8 cellular contexts compared by ENCODE assay signal in genomic region chr10:46255696-46256355, GRCh38. TPM values are rescaled to one million over a fixed set of nuclear protein-coding genes. Genes with fewer than 3 reads are reported as not detected.
DNase-seq lines count a peak whose midpoint lies in the region; ATAC-seq, FAIRE-seq and TF ChIP-seq lines count a peak whose summit lies in the region.

No MANE protein-coding gene starts in this region.

- H3K9me3 ChIP-seq in A549: no peaks in the 10 kb centered on the region

- 34% methylated on average over 11 of the region's 11 CpGs for WGBS in A549 (ENCODE audit: missing lambda C conversion rate)

- TF ChIP-seq RAD21 in A549 (conservative IDR thresholded peaks at IDR 0.05 in 1 of 2, IDR thresholded peaks at IDR 0.05 in 1 of 2): peak; percentile 56 to 68; a peak in 3 of 5 replicates

- peak; percentile 75 to 87 for DNase-seq in A549 (ENCODE audit: low read depth in 1 of 2, low spot score in 1 of 2)
- no peak for DNase-seq in GM12864 (ENCODE audit: low read depth)
- peak; percentile 23 for DNase-seq in NCI-H1092 treated with DMSO at 0.1 percent for 48 hours (lab: John Stamatoyannopoulos, UW)
- DNase-seq in activated CD4-positive, alpha-beta memory T cell treated with anti-CD3 and anti-CD28 coated beads, Interleukin-2, amount 10 ng/mL, durations not matched to agents 7 days and 5 days: peak; percentile 48
- DNase-seq in neural crest cell (ENCODE audit: low read depth, low spot score): peak; percentile 55
- DNase-seq in foreskin melanocyte: no peak
- DNase-seq in mesenteric fat pad (ENCODE audit: low spot score): no peak

- H3K27ac ChIP-seq in A549: peak overlapping the region; percentile 17 to 71; a peak in 5 of 6 replicates

- peaks cover 12% of the 10 kb centered on the region for H3K36me3 Mint-ChIP-seq in activated CD4-positive, alpha-beta memory T cell treated with anti-CD3 and anti-CD28 coated beads, Interleukin-2, amount 10 ng/mL, durations not matched to agents 7 days and 5 days (ENCODE audit: low read depth)
- no peaks in the 10 kb centered on the region for H3K36me3 Mint-ChIP-seq in neural crest cell (ENCODE audit: low read depth)

- TF ChIP-seq POLR2A in A549 (IDR thresholded peaks at IDR 0.05; ENCODE audit: low read length): no peak

- CTCF ChIA-PET in A549 (lab: Yijun Ruan, JAX): interaction anchor here (1.0 to 6.2 kb wide), 6 partner anchors 9 to 28 kb away, joined by 3 to 31 read pairs (median 6); no protein-coding TSS in a partner anchor
- CTCF ChIA-PET in activated CD4-positive, alpha-beta memory T cell treated with anti-CD3 and anti-CD28 coated beads, Interleukin-2, amount 10 ng/mL, durations not matched to agents 7 days and 5 days (lab: Charles Lee): interaction anchor here (0.6 to 1.4 kb wide), 3 partner anchors 10 to 13 kb away, joined by 3 read pairs; no protein-coding TSS in a partner anchor

- H3K9me3 Mint-ChIP-seq in activated CD4-positive, alpha-beta memory T cell treated with anti-CD3 and anti-CD28 coated beads, Interleukin-2, amount 10 ng/mL, durations not matched to agents 7 days and 5 days: no peaks in the 10 kb centered on the region
- H3K9me3 Mint-ChIP-seq in neural crest cell: no peaks in the 10 kb centered on the region

- H3K4me3 ChIP-seq in A549 (no peak overlapping the region), GM12864 (ENCODE audit: low read depth, low read length) (no peak overlapping the region)

- no peak for FAIRE-seq in A549 (lab: Jason Lieb, UNC)

- peak; percentile 96 to 98 for ATAC-seq in A549
- ATAC-seq in esophagus mucosa: peak; percentile 71

- no peak overlapping the region for H3K27ac Mint-ChIP-seq in activated CD4-positive, alpha-beta memory T cell treated with anti-CD3 and anti-CD28 coated beads, Interleukin-2, amount 10 ng/mL, durations not matched to agents 7 days and 5 days
- H3K27ac Mint-ChIP-seq in neural crest cell (ENCODE audit: unreplicated experiment): no peak overlapping the region

- H3K4me1 ChIP-seq in A549: peaks cover 5% of the 10 kb centered on the region

- POLR2A ChIA-PET in A549 (lab: Yijun Ruan, JAX): no interaction called here
- POLR2A ChIA-PET in activated CD4-positive, alpha-beta memory T cell treated with anti-CD3 and anti-CD28 coated beads, Interleukin-2, amount 10 ng/mL, durations not matched to agents 7 days and 5 days (lab: Charles Lee): no interaction called here

- H3K4me1 Mint-ChIP-seq in activated CD4-positive, alpha-beta memory T cell treated with anti-CD3 and anti-CD28 coated beads, Interleukin-2, amount 10 ng/mL, durations not matched to agents 7 days and 5 days: no peaks in the 10 kb centered on the region
- H3K4me1 Mint-ChIP-seq in neural crest cell: peaks cover 3% of the 10 kb centered on the region

- H3K27me3 Mint-ChIP-seq in activated CD4-positive, alpha-beta memory T cell treated with anti-CD3 and anti-CD28 coated beads, Interleukin-2, amount 10 ng/mL, durations not matched to agents 7 days and 5 days: no peaks in the 10 kb centered on the region
- H3K27me3 Mint-ChIP-seq in neural crest cell (ENCODE audit: low read depth): no peaks in the 10 kb centered on the region

- H3K4me2 ChIP-seq in A549: peak overlapping the region; percentile 30

- TF ChIP-seq CTCF in A549 (IDR thresholded peaks at IDR 0.05): peak; percentile 70
- peak; percentile 62 for TF ChIP-seq CTCF in GM12864 (IDR thresholded peaks at IDR 0.05; ENCODE audit: low read depth, low read length, missing control alignments)
- peak; percentile 60 for TF ChIP-seq CTCF in neural crest cell (conservative IDR thresholded peaks at IDR 0.05)

- no peak overlapping the region for H3K4me3 Mint-ChIP-seq in activated CD4-positive, alpha-beta memory T cell treated with anti-CD3 and anti-CD28 coated beads, Interleukin-2, amount 10 ng/mL, durations not matched to agents 7 days and 5 days
- no peak overlapping the region for H3K4me3 Mint-ChIP-seq in neural crest cell

- TF ChIP-seq EP300 in A549 (IDR thresholded peaks at IDR 0.05): no peak

TF ChIP-seq in A549, 52 proteins besides CTCF, POLR2A, EP300 and RAD21:
- TF ChIP-seq ZC3H11A (IDR thresholded peaks at IDR 0.05): no peak
- no peak for TF ChIP-seq RNF2 (IDR thresholded peaks at IDR 0.05; ENCODE audit: borderline replicate concordance, low read depth)
- no peak for TF ChIP-seq NFE2L2 (conservative IDR thresholded peaks at IDR 0.05; ENCODE audit: low read length)
- peak; percentile 60 for TF ChIP-seq SMC3 (IDR thresholded peaks at IDR 0.05)
- no peak for TF ChIP-seq KDM1A (IDR thresholded peaks at IDR 0.05; ENCODE audit: low read depth)
- no peak for TF ChIP-seq CEBPB (IDR thresholded peaks at IDR 0.05)
- TF ChIP-seq CBX8 (IDR thresholded peaks at IDR 0.05): no peak
- no peak for TF ChIP-seq HEYL (CRISPR knock-in tag; IDR thresholded peaks at IDR 0.05)
- TF ChIP-seq MAZ (IDR thresholded peaks at IDR 0.05; ENCODE audit: borderline replicate concordance, low read depth, low read length): no peak

RNA-seq across cellular contexts. Expression of gene ANTXRL, which starts 31.0 kb away (rescaled TPM):
- polyA plus RNA-seq in A549 (2011; rRNA removed): 0.09 and 0.26 TPM in 2 replicates
- polyA plus RNA-seq in A549 (2012; cell fraction: cytosol; rRNA removed): 0.19 and 0.20 TPM in 2 replicates
- polyA plus RNA-seq in A549 (2012; cell fraction: nucleus; rRNA removed): 0.47 and 0.58 TPM in 2 replicates
- 0.13 to 0.30 TPM (median 0.25 TPM) in 3 replicates for polyA plus RNA-seq in A549 (2017; fragmentation: RNase III; extraction: RNeasy Plus Mini Kit Qiagen cat#74134 plus additional on column Dnase treatment)
- polyA minus RNA-seq in A549 (2011; rRNA and poly(A)+ RNA removed): 0.08 and 0.19 TPM in 2 replicates
- not detected for total RNA-seq in activated CD4-positive, alpha-beta memory T cell treated with anti-CD3 and anti-CD28 coated beads, Interleukin-2, amount 10 ng/mL, durations not matched to agents 7 days and 5 days
- total RNA-seq in esophagus mucosa: not detected
- total RNA-seq in neural crest cell: not detected in 2 replicates
- not detected for total RNA-seq in mesenteric fat pad

Comparison
In these comparisons a context has a peak if more than half of its experiments do, and no peak if none do; other contexts are left out.
1. DNase-seq: peak in A549 (2 of 2), NCI-H1092 treated with DMSO at 0.1 percent for 48 hours (single experiment), activated CD4-positive, alpha-beta memory T cell treated with anti-CD3 and anti-CD28 coated beads, Interleukin-2, amount 10 ng/mL, durations not matched to agents 7 days and 5 days (single experiment) and neural crest cell (single experiment); none in GM12864 (single experiment), foreskin melanocyte (single experiment) and mesenteric fat pad (single experiment).
2. Peak in every context shown above with its lines, with median percentiles within 50 percentile points of each other: CTCF ChIP-seq.